23 cellular contexts compared by ENCODE assay signal in genomic region chr2:160658851-160659250, GRCh38.
"Had no signal": no experiment of that assay in that cellular context is flagged by ENCODE, and none has a peak within 500 bp of the region (broad histone marks: within the 10 kb centered on the region; RNA-seq: fewer than 3 reads in every experiment).

No MANE protein-coding gene starts in this region.

- DNase-seq: cortex of kidney; foreskin fibroblast; gastrocnemius medialis; head of caudate nucleus; left ventricle myocardium superior; midbrain; naive thymus-derived CD8-positive, alpha-beta T cell; occipital lobe; ovary; posterior cingulate gyrus; psoas muscle; right cardiac atrium; sigmoid colon; spleen; stimulated activated CD4-positive, alpha-beta T cell treated with anti-CD3 and anti-CD28 coated beads, Interleukin-4, amount 100 ng/mL, for 4 hours; transverse colon; upper lobe of right lung; uterus had no signal

- H3K9me3 ChIP-seq: gastrocnemius medialis, ovary, psoas muscle, sigmoid colon, spleen, thoracic aorta, transverse colon, upper lobe of right lung, uterus had no signal

- H3K4me1 ChIP-seq: gastrocnemius medialis, psoas muscle, spleen, upper lobe of right lung had no signal

- H3K9me3 Mint-ChIP-seq: memory B cell; naive thymus-derived CD8-positive, alpha-beta T cell; stimulated activated memory B cell treated with anti-CD40 and anti-IgM and Interleukin-4, amounts not matched to agents 10 μg/mL and 1 μg/mL and 100 μg/mL, for 72 hours; stimulated activated naive CD8-positive, alpha-beta T cell treated with anti-CD3 and anti-CD28 coated beads, Interleukin-15, Interleukin-2, amounts not matched to agents 100 ng/mL and 50 ng/mL, for 24 hours had no signal

- H3K4me3 ChIP-seq: gastrocnemius medialis, lung, ovary, psoas muscle, sigmoid colon, spleen, thoracic aorta, transverse colon, upper lobe of right lung, uterus had no signal

- H3K36me3 ChIP-seq: gastrocnemius medialis, ovary, sigmoid colon, spleen, thoracic aorta, transverse colon, upper lobe of right lung, uterus had no signal

- H3K27ac ChIP-seq: gastrocnemius medialis, ovary, psoas muscle, sigmoid colon, spleen, thoracic aorta, transverse colon, upper lobe of right lung, uterus had no signal

- ATAC-seq: gastrocnemius medialis; left ventricle myocardium superior; naive thymus-derived CD8-positive, alpha-beta T cell; psoas muscle; right cardiac atrium; stimulated activated memory B cell treated with anti-CD40 and anti-IgM and Interleukin-4, amounts not matched to agents 10 μg/mL and 1 μg/mL and 100 μg/mL, for 72 hours; upper lobe of right lung had no signal

- H3K4me3 Mint-ChIP-seq: memory B cell; naive thymus-derived CD8-positive, alpha-beta T cell; stimulated activated memory B cell treated with anti-CD40 and anti-IgM and Interleukin-4, amounts not matched to agents 10 μg/mL and 1 μg/mL and 100 μg/mL, for 72 hours; stimulated activated naive CD8-positive, alpha-beta T cell treated with anti-CD3 and anti-CD28 coated beads, Interleukin-15, Interleukin-2, amounts not matched to agents 100 ng/mL and 50 ng/mL, for 24 hours had no signal

- H3K27me3 ChIP-seq: gastrocnemius medialis, ovary, sigmoid colon, transverse colon, upper lobe of right lung, uterus had no signal

- H3K36me3 Mint-ChIP-seq: memory B cell; naive thymus-derived CD8-positive, alpha-beta T cell; stimulated activated memory B cell treated with anti-CD40 and anti-IgM and Interleukin-4, amounts not matched to agents 10 μg/mL and 1 μg/mL and 100 μg/mL, for 72 hours had no signal

- H3K27ac Mint-ChIP-seq: memory B cell; naive thymus-derived CD8-positive, alpha-beta T cell; stimulated activated memory B cell treated with anti-CD40 and anti-IgM and Interleukin-4, amounts not matched to agents 10 μg/mL and 1 μg/mL and 100 μg/mL, for 72 hours; stimulated activated naive CD8-positive, alpha-beta T cell treated with anti-CD3 and anti-CD28 coated beads, Interleukin-15, Interleukin-2, amounts not matched to agents 100 ng/mL and 50 ng/mL, for 24 hours had no signal

- H3K4me1 Mint-ChIP-seq: memory B cell; naive thymus-derived CD8-positive, alpha-beta T cell; stimulated activated memory B cell treated with anti-CD40 and anti-IgM and Interleukin-4, amounts not matched to agents 10 μg/mL and 1 μg/mL and 100 μg/mL, for 72 hours had no signal
